In the genomic region with DNA sequence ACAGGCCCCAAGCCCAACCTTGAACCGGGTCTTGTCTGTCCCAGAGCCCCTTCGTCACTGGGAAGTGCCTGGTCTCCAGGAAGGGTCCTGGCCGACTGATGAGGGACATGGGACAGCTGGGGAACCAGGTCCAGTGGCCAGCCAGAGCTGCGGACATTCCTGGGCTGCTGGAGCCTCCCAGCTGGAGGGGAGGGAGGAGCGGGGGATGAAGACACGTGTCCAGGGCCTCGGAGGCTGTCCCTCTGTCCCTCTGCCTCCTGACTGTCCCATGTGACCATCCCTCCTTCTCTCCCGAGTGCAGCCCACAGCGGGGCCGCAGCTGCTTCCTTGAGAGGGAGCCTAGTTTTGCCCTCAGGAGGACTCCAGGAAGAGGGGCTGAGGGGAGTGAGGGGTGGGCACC, we compare ENCODE assay signal across 1 cellular context.
A peak's percentile ranks its signal among the peaks of the same experiment; 100 is the strongest.
TF ChIP-seq lines count a peak whose summit lies in the region.

No MANE protein-coding gene starts in this region.

TF ChIP-seq in HepG2, 621 proteins besides CTCF, POLR2A, EP300 and RAD21 (continued from another document):
- TF ChIP-seq, protein P1, sequence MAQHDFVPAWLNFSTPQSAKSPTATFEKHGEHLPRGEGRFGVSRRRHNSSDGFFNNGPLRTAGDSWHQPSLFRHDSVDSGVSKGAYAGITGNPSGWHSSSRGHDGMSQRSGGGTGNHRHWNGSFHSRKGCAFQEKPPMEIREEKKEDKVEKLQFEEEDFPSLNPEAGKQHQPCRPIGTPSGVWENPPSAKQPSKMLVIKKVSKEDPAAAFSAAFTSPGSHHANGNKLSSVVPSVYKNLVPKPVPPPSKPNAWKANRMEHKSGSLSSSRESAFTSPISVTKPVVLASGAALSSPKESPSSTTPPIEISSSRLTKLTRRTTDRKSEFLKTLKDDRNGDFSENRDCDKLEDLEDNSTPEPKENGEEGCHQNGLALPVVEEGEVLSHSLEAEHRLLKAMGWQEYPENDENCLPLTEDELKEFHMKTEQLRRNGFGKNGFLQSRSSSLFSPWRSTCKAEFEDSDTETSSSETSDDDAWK (CRISPR knock-in tag; IDR thresholded peaks at IDR 0.05): no peak
- TF ChIP-seq, protein P2, sequence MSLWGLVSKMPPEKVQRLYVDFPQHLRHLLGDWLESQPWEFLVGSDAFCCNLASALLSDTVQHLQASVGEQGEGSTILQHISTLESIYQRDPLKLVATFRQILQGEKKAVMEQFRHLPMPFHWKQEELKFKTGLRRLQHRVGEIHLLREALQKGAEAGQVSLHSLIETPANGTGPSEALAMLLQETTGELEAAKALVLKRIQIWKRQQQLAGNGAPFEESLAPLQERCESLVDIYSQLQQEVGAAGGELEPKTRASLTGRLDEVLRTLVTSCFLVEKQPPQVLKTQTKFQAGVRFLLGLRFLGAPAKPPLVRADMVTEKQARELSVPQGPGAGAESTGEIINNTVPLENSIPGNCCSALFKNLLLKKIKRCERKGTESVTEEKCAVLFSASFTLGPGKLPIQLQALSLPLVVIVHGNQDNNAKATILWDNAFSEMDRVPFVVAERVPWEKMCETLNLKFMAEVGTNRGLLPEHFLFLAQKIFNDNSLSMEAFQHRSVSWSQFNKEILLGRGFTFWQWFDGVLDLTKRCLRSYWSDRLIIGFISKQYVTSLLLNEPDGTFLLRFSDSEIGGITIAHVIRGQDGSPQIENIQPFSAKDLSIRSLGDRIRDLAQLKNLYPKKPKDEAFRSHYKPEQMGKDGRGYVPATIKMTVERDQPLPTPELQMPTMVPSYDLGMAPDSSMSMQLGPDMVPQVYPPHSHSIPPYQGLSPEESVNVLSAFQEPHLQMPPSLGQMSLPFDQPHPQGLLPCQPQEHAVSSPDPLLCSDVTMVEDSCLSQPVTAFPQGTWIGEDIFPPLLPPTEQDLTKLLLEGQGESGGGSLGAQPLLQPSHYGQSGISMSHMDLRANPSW (CRISPR knock-in tag; IDR thresholded peaks at IDR 0.05; ENCODE audit: borderline replicate concordance): no peak
- TF ChIP-seq, protein P3, sequence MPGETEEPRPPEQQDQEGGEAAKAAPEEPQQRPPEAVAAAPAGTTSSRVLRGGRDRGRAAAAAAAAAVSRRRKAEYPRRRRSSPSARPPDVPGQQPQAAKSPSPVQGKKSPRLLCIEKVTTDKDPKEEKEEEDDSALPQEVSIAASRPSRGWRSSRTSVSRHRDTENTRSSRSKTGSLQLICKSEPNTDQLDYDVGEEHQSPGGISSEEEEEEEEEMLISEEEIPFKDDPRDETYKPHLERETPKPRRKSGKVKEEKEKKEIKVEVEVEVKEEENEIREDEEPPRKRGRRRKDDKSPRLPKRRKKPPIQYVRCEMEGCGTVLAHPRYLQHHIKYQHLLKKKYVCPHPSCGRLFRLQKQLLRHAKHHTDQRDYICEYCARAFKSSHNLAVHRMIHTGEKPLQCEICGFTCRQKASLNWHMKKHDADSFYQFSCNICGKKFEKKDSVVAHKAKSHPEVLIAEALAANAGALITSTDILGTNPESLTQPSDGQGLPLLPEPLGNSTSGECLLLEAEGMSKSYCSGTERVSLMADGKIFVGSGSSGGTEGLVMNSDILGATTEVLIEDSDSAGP (CRISPR knock-in tag; IDR thresholded peaks at IDR 0.05; ENCODE audit: borderline replicate concordance): no peak
- no peak for TF ChIP-seq ZNF720 (CRISPR knock-in tag; IDR thresholded peaks at IDR 0.05)
- TF ChIP-seq, protein P4, sequence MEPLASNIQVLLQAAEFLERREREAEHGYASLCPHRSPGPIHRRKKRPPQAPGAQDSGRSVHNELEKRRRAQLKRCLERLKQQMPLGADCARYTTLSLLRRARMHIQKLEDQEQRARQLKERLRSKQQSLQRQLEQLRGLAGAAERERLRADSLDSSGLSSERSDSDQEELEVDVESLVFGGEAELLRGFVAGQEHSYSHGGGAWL (CRISPR knock-in tag; IDR thresholded peaks at IDR 0.05): no peak
- no peak for TF ChIP-seq ZBTB20 (CRISPR knock-in tag; IDR thresholded peaks at IDR 0.05; ENCODE audit: borderline replicate concordance, low read depth)
- TF ChIP-seq ZMYM2 (CRISPR knock-in tag; IDR thresholded peaks at IDR 0.05): no peak
- TF ChIP-seq SCMH1 (CRISPR knock-in tag; IDR thresholded peaks at IDR 0.05; ENCODE audit: borderline replicate concordance): no peak
- no peak for TF ChIP-seq CCDC6 (CRISPR knock-in tag; IDR thresholded peaks at IDR 0.05)
- no peak for TF ChIP-seq SKI (IDR thresholded peaks at IDR 0.05; ENCODE audit: partially characterized antibody)
- TF ChIP-seq, protein P5, sequence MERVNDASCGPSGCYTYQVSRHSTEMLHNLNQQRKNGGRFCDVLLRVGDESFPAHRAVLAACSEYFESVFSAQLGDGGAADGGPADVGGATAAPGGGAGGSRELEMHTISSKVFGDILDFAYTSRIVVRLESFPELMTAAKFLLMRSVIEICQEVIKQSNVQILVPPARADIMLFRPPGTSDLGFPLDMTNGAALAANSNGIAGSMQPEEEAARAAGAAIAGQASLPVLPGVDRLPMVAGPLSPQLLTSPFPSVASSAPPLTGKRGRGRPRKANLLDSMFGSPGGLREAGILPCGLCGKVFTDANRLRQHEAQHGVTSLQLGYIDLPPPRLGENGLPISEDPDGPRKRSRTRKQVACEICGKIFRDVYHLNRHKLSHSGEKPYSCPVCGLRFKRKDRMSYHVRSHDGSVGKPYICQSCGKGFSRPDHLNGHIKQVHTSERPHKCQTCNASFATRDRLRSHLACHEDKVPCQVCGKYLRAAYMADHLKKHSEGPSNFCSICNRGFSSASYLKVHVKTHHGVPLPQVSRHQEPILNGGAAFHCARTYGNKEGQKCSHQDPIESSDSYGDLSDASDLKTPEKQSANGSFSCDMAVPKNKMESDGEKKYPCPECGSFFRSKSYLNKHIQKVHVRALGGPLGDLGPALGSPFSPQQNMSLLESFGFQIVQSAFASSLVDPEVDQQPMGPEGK (CRISPR knock-in tag; IDR thresholded peaks at IDR 0.05): peak; percentile 72; the same call in 1 of the 2 replicates
- TF ChIP-seq PHF21A (CRISPR knock-in tag; IDR thresholded peaks at IDR 0.05): no peak
- no peak for TF ChIP-seq NFYB (CRISPR knock-in tag; IDR thresholded peaks at IDR 0.05)
- TF ChIP-seq ZNF460 (CRISPR knock-in tag; IDR thresholded peaks at IDR 0.05; ENCODE audit: borderline replicate concordance): no peak
- no peak for TF ChIP-seq YEATS4 (CRISPR knock-in tag; IDR thresholded peaks at IDR 0.05; ENCODE audit: borderline replicate concordance)
- no peak for TF ChIP-seq ZNF616 (CRISPR knock-in tag; IDR thresholded peaks at IDR 0.05; ENCODE audit: low read depth)
- no peak for TF ChIP-seq ZNF446 (CRISPR knock-in tag; IDR thresholded peaks at IDR 0.05)
- no peak for TF ChIP-seq TBL1XR1 (IDR thresholded peaks at IDR 0.05; ENCODE audit: borderline replicate concordance, low read length, partially characterized antibody)
- TF ChIP-seq NCOR1 (IDR thresholded peaks at IDR 0.05; ENCODE audit: borderline replicate concordance, low read length): no peak
- peak; percentile 51; the same call in 1 of the 2 replicates for TF ChIP-seq ZNF776 (CRISPR knock-in tag; IDR thresholded peaks at IDR 0.05)
- TF ChIP-seq EZH2 (conservative IDR thresholded peaks at IDR 0.05; ENCODE audit: low read depth, low read length): no peak
- no peak for TF ChIP-seq RXRB (CRISPR knock-in tag; IDR thresholded peaks at IDR 0.05; ENCODE audit: borderline replicate concordance)
- no peak for TF ChIP-seq ZSCAN30 (CRISPR knock-in tag; IDR thresholded peaks at IDR 0.05)
- no peak for TF ChIP-seq ZBTB7A (CRISPR knock-in tag; IDR thresholded peaks at IDR 0.05)
- no peak for TF ChIP-seq ATF1 (CRISPR knock-in tag; IDR thresholded peaks at IDR 0.05)
- TF ChIP-seq, protein P6, sequence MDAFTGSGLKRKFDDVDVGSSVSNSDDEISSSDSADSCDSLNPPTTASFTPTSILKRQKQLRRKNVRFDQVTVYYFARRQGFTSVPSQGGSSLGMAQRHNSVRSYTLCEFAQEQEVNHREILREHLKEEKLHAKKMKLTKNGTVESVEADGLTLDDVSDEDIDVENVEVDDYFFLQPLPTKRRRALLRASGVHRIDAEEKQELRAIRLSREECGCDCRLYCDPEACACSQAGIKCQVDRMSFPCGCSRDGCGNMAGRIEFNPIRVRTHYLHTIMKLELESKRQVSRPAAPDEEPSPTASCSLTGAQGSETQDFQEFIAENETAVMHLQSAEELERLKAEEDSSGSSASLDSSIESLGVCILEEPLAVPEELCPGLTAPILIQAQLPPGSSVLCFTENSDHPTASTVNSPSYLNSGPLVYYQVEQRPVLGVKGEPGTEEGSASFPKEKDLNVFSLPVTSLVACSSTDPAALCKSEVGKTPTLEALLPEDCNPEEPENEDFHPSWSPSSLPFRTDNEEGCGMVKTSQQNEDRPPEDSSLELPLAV (CRISPR knock-in tag; conservative IDR thresholded peaks at IDR 0.05; ENCODE audit: low read depth): no peak
- TF ChIP-seq LCORL (IDR thresholded peaks at IDR 0.05): no peak
- TF ChIP-seq LCORL (CRISPR knock-in tag; IDR thresholded peaks at IDR 0.05): peak; percentile 68; the same call in 1 of the 2 replicates
- TF ChIP-seq ZNF121 (CRISPR knock-in tag; IDR thresholded peaks at IDR 0.05): 0 out of 2 replicates have a peak, but pooled peaks have one; percentile 24
- TF ChIP-seq, protein P7, sequence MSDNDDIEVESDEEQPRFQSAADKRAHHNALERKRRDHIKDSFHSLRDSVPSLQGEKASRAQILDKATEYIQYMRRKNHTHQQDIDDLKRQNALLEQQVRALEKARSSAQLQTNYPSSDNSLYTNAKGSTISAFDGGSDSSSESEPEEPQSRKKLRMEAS (IDR thresholded peaks at IDR 0.05): peak; percentile 60; the same call in 1 of the 2 replicates
- no peak for TF ChIP-seq MEIS1 (CRISPR knock-in tag; IDR thresholded peaks at IDR 0.05; ENCODE audit: borderline replicate concordance)
- no peak for TF ChIP-seq ZNF124 (CRISPR knock-in tag; IDR thresholded peaks at IDR 0.05)
- TF ChIP-seq, protein P8, sequence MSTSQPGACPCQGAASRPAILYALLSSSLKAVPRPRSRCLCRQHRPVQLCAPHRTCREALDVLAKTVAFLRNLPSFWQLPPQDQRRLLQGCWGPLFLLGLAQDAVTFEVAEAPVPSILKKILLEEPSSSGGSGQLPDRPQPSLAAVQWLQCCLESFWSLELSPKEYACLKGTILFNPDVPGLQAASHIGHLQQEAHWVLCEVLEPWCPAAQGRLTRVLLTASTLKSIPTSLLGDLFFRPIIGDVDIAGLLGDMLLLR (CRISPR knock-in tag; IDR thresholded peaks at IDR 0.05): no peak
- TF ChIP-seq SIX4 (CRISPR knock-in tag; IDR thresholded peaks at IDR 0.05): no peak
- TF ChIP-seq, protein P9, sequence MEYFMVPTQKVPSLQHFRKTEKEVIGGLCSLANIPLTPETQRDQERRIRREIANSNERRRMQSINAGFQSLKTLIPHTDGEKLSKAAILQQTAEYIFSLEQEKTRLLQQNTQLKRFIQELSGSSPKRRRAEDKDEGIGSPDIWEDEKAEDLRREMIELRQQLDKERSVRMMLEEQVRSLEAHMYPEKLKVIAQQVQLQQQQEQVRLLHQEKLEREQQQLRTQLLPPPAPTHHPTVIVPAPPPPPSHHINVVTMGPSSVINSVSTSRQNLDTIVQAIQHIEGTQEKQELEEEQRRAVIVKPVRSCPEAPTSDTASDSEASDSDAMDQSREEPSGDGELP (IDR thresholded peaks at IDR 0.05; ENCODE audit: borderline replicate concordance, low read depth): peak; percentile 91; the same call in 1 of the 2 replicates
- TF ChIP-seq ZNF317 (CRISPR knock-in tag; IDR thresholded peaks at IDR 0.05): no peak
- no peak for TF ChIP-seq SAFB2 (CRISPR knock-in tag; IDR thresholded peaks at IDR 0.05; ENCODE audit: borderline replicate concordance, low read depth)
- TF ChIP-seq NRL (CRISPR knock-in tag; IDR thresholded peaks at IDR 0.05; ENCODE audit: borderline replicate concordance): 0 out of 2 replicates have a peak, but pooled peaks have one; percentile 69
- TF ChIP-seq, protein P10, sequence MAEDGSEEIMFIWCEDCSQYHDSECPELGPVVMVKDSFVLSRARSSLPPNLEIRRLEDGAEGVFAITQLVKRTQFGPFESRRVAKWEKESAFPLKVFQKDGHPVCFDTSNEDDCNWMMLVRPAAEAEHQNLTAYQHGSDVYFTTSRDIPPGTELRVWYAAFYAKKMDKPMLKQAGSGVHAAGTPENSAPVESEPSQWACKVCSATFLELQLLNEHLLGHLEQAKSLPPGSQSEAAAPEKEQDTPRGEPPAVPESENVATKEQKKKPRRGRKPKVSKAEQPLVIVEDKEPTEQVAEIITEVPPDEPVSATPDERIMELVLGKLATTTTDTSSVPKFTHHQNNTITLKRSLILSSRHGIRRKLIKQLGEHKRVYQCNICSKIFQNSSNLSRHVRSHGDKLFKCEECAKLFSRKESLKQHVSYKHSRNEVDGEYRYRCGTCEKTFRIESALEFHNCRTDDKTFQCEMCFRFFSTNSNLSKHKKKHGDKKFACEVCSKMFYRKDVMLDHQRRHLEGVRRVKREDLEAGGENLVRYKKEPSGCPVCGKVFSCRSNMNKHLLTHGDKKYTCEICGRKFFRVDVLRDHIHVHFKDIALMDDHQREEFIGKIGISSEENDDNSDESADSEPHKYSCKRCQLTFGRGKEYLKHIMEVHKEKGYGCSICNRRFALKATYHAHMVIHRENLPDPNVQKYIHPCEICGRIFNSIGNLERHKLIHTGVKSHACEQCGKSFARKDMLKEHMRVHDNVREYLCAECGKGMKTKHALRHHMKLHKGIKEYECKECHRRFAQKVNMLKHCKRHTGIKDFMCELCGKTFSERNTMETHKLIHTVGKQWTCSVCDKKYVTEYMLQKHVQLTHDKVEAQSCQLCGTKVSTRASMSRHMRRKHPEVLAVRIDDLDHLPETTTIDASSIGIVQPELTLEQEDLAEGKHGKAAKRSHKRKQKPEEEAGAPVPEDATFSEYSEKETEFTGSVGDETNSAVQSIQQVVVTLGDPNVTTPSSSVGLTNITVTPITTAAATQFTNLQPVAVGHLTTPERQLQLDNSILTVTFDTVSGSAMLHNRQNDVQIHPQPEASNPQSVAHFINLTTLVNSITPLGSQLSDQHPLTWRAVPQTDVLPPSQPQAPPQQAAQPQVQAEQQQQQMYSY (CRISPR knock-in tag; IDR thresholded peaks at IDR 0.05): no peak
- TF ChIP-seq, protein P11, sequence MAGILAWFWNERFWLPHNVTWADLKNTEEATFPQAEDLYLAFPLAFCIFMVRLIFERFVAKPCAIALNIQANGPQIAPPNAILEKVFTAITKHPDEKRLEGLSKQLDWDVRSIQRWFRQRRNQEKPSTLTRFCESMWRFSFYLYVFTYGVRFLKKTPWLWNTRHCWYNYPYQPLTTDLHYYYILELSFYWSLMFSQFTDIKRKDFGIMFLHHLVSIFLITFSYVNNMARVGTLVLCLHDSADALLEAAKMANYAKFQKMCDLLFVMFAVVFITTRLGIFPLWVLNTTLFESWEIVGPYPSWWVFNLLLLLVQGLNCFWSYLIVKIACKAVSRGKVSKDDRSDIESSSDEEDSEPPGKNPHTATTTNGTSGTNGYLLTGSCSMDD (CRISPR knock-in tag; IDR thresholded peaks at IDR 0.05): no peak
- TF ChIP-seq, protein P12, sequence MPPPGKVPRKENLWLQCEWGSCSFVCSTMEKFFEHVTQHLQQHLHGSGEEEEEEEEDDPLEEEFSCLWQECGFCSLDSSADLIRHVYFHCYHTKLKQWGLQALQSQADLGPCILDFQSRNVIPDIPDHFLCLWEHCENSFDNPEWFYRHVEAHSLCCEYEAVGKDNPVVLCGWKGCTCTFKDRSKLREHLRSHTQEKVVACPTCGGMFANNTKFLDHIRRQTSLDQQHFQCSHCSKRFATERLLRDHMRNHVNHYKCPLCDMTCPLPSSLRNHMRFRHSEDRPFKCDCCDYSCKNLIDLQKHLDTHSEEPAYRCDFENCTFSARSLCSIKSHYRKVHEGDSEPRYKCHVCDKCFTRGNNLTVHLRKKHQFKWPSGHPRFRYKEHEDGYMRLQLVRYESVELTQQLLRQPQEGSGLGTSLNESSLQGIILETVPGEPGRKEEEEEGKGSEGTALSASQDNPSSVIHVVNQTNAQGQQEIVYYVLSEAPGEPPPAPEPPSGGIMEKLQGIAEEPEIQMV (CRISPR knock-in tag; IDR thresholded peaks at IDR 0.05; ENCODE audit: low read depth): no peak
